1 cellular context compared by ENCODE assay signal in genomic region chr7:149284343-149284742, GRCh38.
TF ChIP-seq lines count a peak whose summit lies in the region.

No MANE protein-coding gene starts in this region.

TF ChIP-seq in A549, 52 proteins besides CTCF, POLR2A, EP300 and RAD21 (continued from another document):
- no peak for TF ChIP-seq FOSL2 (IDR thresholded peaks at IDR 0.05)
- TF ChIP-seq FOSL2 (CRISPR knock-in tag; IDR thresholded peaks at IDR 0.05), result no peak
- no peak for TF ChIP-seq TFCP2L1 (CRISPR knock-in tag; IDR thresholded peaks at IDR 0.05)
- no peak for TF ChIP-seq HOXB5 (CRISPR knock-in tag; IDR thresholded peaks at IDR 0.05)
- TF ChIP-seq BHLHE40 (IDR thresholded peaks at IDR 0.05; ENCODE audit: low read depth, low read length), result no peak
TF ChIP-seq in A549: peak in this region for 0.
